11 cellular contexts compared by ENCODE assay signal in the genomic region with DNA sequence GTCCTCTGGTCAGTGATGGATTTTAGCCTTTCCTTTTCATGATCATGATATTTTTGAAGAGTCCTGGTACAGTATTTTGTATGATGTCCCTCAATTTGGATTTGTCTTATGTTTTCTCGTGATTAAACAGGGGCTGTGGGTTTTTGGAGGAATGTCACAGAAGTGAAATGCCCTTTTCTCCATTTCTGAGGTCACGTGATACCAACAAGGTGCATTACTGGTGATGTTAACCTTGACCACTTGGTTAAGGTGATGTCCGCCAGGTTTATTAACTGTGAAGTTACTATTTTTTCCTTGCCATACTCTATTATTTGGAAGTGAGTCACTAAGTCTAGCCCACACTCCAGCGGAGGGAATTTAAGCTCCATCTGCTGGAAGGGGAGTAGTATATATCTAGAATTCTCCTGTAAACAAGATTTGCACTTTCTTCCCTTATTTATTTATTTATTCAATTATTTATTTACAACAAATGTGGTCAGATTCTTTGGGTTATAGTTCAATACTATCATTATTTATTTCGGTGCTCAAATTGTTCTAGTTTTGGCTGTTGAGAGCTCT.
A peak's percentile ranks its signal among the peaks of the same experiment; 100 is the strongest.
DNase-seq lines count a peak whose midpoint lies in the region; ATAC-seq and TF ChIP-seq lines count a peak whose summit lies in the region.
"Had no signal": no experiment of that assay in that cellular context is flagged by ENCODE, and none has a peak within 500 bp of the region (broad histone marks: within the 10 kb centered on the region; RNA-seq: fewer than 3 reads in every experiment).

No MANE protein-coding gene starts in this region.

- WGBS in suprapubic skin = 75% methylated on average over 5 of the region's 5 CpGs

- CTCF ChIA-PET in MCF 10A (lab: Yijun Ruan, JAX) = interaction anchor here (0.5 to 3.5 kb wide), 14 partner anchors 21 to 1360 kb away, joined by 3 to 37 read pairs (median 3); no protein-coding TSS in a partner anchor
- CTCF ChIA-PET in activated CD8-positive, alpha-beta memory T cell treated with anti-CD3 and anti-CD28 coated beads, Interleukin-2, amount 10 ng/mL, durations not matched to agents 7 days and 5 days (lab: Charles Lee) = interaction anchor here (1.6 kb wide), 1 partner anchor 221 kb away, joined by 5 read pairs; no protein-coding TSS in a partner anchor

- no peak overlapping the region for H2AFZ ChIP-seq in fibroblast of lung (ENCODE audit: low read length)

- peak; percentile 70 for DNase-seq in MCF 10A (ENCODE audit: unreplicated experiment)
- no peak for DNase-seq in breast epithelium (ENCODE audit: low spot score in 2 of 2)
- peak; percentile 34 for DNase-seq in RPMI8226
- peak; percentile 60 to 79 for DNase-seq in fibroblast of lung (ENCODE audit: low read depth in 2 of 2)
- no peak for DNase-seq in suprapubic skin (ENCODE audit: low spot score in 2 of 2)
- DNase-seq in NCI-H1105 treated with DMSO at 0.1 percent for 48 hours (lab: John Stamatoyannopoulos, UW) = no peak
- DNase-seq in activated CD8-positive, alpha-beta memory T cell treated with anti-CD3 and anti-CD28 coated beads, Interleukin-2, amount 10 ng/mL, durations not matched to agents 7 days and 5 days = no peak
- DNase-seq: activated B cell treated with CpG ODN at 0.5 μM for 24 hours, Caco-2, islet precursor cell had no signal

- H3K4me3 ChIP-seq in breast epithelium (no peak overlapping the region), fibroblast of lung (replicated peaks in 1 of 4; ENCODE audit: control extremely low read depth in 1 of 4, insufficient read depth in 1 of 4, low read depth in 3 of 4, low read length in 4 of 4) (no peak overlapping the region), suprapubic skin (no peak overlapping the region)

- no peaks in the 10 kb centered on the region for H3K4me1 ChIP-seq in breast epithelium
- no peaks in the 10 kb centered on the region for H3K4me1 ChIP-seq in fibroblast of lung (ENCODE audit: control insufficient read depth, extremely low read depth, insufficient read depth, low read length)
- peaks cover under 1% of the 10 kb centered on the region for H3K4me1 ChIP-seq in suprapubic skin
- H3K4me1 ChIP-seq: Caco-2 had no signal

- H3K9ac ChIP-seq in fibroblast of lung (ENCODE audit: insufficient read depth, low read length) = no peak overlapping the region

- H3K36me3 Mint-ChIP-seq in MCF 10A (ENCODE audit: insufficient read depth, unreplicated experiment) = no peaks in the 10 kb centered on the region
- H3K36me3 Mint-ChIP-seq in activated CD8-positive, alpha-beta memory T cell treated with anti-CD3 and anti-CD28 coated beads, Interleukin-2, amount 10 ng/mL, durations not matched to agents 7 days and 5 days = peaks cover 15% of the 10 kb centered on the region

- H3K27me3 Mint-ChIP-seq in MCF 10A (ENCODE audit: insufficient read depth, unreplicated experiment) = peaks cover 18% of the 10 kb centered on the region
- H3K27me3 Mint-ChIP-seq in activated CD8-positive, alpha-beta memory T cell treated with anti-CD3 and anti-CD28 coated beads, Interleukin-2, amount 10 ng/mL, durations not matched to agents 7 days and 5 days = no peaks in the 10 kb centered on the region
- H3K27me3 Mint-ChIP-seq: activated B cell treated with CpG ODN at 0.5 μM for 24 hours had no signal

- intact Hi-C loops in MCF 10A (cut with micrococcal nuclease) = loop anchor here (1.0 kb wide), 2 partner anchors 221 to 279 kb away; no protein-coding TSS in a partner anchor
- intact Hi-C loops in breast epithelium (cut with DNase I; ENCODE audit: low total_unique reads) = no loop called here

- H3K4me1 Mint-ChIP-seq in MCF 10A (ENCODE audit: insufficient read depth, unreplicated experiment) = no peaks in the 10 kb centered on the region
- H3K4me1 Mint-ChIP-seq in activated CD8-positive, alpha-beta memory T cell treated with anti-CD3 and anti-CD28 coated beads, Interleukin-2, amount 10 ng/mL, durations not matched to agents 7 days and 5 days = peaks cover 58% of the 10 kb centered on the region

- H3K27ac ChIP-seq in breast epithelium = no peak overlapping the region
- no peak overlapping the region for H3K27ac ChIP-seq in fibroblast of lung (ENCODE audit: insufficient read depth, low read length)
- H3K27ac ChIP-seq in suprapubic skin = no peak overlapping the region

- no peak overlapping the region for H3K4me3 Mint-ChIP-seq in MCF 10A (ENCODE audit: unreplicated experiment)
- H3K4me3 Mint-ChIP-seq in activated CD8-positive, alpha-beta memory T cell treated with anti-CD3 and anti-CD28 coated beads, Interleukin-2, amount 10 ng/mL, durations not matched to agents 7 days and 5 days = no peak overlapping the region
- H3K4me3 Mint-ChIP-seq: activated B cell treated with CpG ODN at 0.5 μM for 24 hours had no signal

- no peak for ATAC-seq in HG03354 (IDR thresholded peaks at IDR 0.05; ENCODE audit: poor library complexity, severe bottlenecking, unreplicated experiment)
- no peak for ATAC-seq in activated CD8-positive, alpha-beta memory T cell treated with anti-CD3 and anti-CD28 coated beads, Interleukin-2, amount 10 ng/mL, durations not matched to agents 7 days and 5 days

- no peaks in the 10 kb centered on the region for H3K9me3 Mint-ChIP-seq in MCF 10A (ENCODE audit: unreplicated experiment)
- H3K9me3 Mint-ChIP-seq in activated CD8-positive, alpha-beta memory T cell treated with anti-CD3 and anti-CD28 coated beads, Interleukin-2, amount 10 ng/mL, durations not matched to agents 7 days and 5 days (ENCODE audit: low read depth) = no peaks in the 10 kb centered on the region
- H3K9me3 Mint-ChIP-seq: activated B cell treated with CpG ODN at 0.5 μM for 24 hours had no signal

- TF ChIP-seq EP300 in suprapubic skin (IDR thresholded peaks at IDR 0.05) = no peak

- no peaks in the 10 kb centered on the region for H3K27me3 ChIP-seq in breast epithelium
- H3K27me3 ChIP-seq in fibroblast of lung (ENCODE audit: control insufficient read depth, insufficient read depth, low read length) = no peaks in the 10 kb centered on the region
- H3K27me3 ChIP-seq in suprapubic skin = no peaks in the 10 kb centered on the region

- H3K4me2 ChIP-seq in fibroblast of lung (ENCODE audit: extremely low read depth, insufficient read depth, low read length) = no peak overlapping the region

- H3K9me3 ChIP-seq in breast epithelium (no peaks in the 10 kb centered on the region), fibroblast of lung (ENCODE audit: control insufficient read depth, insufficient read depth, low read depth, low read length) (no peaks in the 10 kb centered on the region), suprapubic skin (no peaks in the 10 kb centered on the region)
- H3K9me3 ChIP-seq: Caco-2 had no signal

- peak; percentile 46 for TF ChIP-seq CTCF in MCF 10A (IDR thresholded peaks at IDR 0.05; ENCODE audit: unreplicated experiment)
- peak in 1 of 3 donors; percentile 34 for TF ChIP-seq CTCF in breast epithelium (IDR thresholded peaks at IDR 0.05)
- TF ChIP-seq CTCF in fibroblast of lung (conservative IDR thresholded peaks at IDR 0.05 in 1 of 2, IDR thresholded peaks at IDR 0.05 in 1 of 2; ENCODE audit: low read depth in 1 of 2, low read length in 2 of 2) = peak; percentile 46 to 66
- peak; percentile 1 to 16 for TF ChIP-seq CTCF in suprapubic skin (IDR thresholded peaks at IDR 0.05)

- TF ChIP-seq POLR2A in breast epithelium (IDR thresholded peaks at IDR 0.05) = no peak
- no peak for TF ChIP-seq POLR2A in suprapubic skin (IDR thresholded peaks at IDR 0.05)

- no TSS peak for BruUV-seq in MCF 10A (replicated peaks; lab: Mats Ljungman, UMichigan)

- H4K20me1 ChIP-seq in fibroblast of lung (ENCODE audit: control insufficient read depth, extremely low read depth, insufficient read depth, low read length) = no peaks in the 10 kb centered on the region

- POLR2A ChIA-PET in MCF 10A (lab: Yijun Ruan, JAX) = interaction anchor here (0.6 to 1.1 kb wide), 3 partner anchors 11 to 216 kb away, joined by 3 to 4 read pairs (median 3); no protein-coding TSS in a partner anchor

- H3K79me2 ChIP-seq in fibroblast of lung (ENCODE audit: control insufficient read depth, insufficient read depth, low read length) = no peaks in the 10 kb centered on the region

- H3K27ac Mint-ChIP-seq in MCF 10A (ENCODE audit: low read depth, unreplicated experiment) = no peak overlapping the region
- no peak overlapping the region for H3K27ac Mint-ChIP-seq in activated CD8-positive, alpha-beta memory T cell treated with anti-CD3 and anti-CD28 coated beads, Interleukin-2, amount 10 ng/mL, durations not matched to agents 7 days and 5 days
- H3K27ac Mint-ChIP-seq: activated B cell treated with CpG ODN at 0.5 μM for 24 hours had no signal

- H3K36me3 ChIP-seq in breast epithelium = no peaks in the 10 kb centered on the region
- no peaks in the 10 kb centered on the region for H3K36me3 ChIP-seq in fibroblast of lung (ENCODE audit: control insufficient read depth, insufficient read depth, low read length)
- H3K36me3 ChIP-seq in suprapubic skin = no peaks in the 10 kb centered on the region

Comparison
In these comparisons a context has a peak if more than half of its experiments do, and no peak if none do; other contexts are left out.
1. DNase-seq: peak in MCF 10A (single experiment), RPMI8226 (single experiment) and fibroblast of lung (2 of 2); none in breast epithelium (0 of 2), suprapubic skin (0 of 2), NCI-H1105 treated with DMSO at 0.1 percent for 48 hours (single experiment) and activated CD8-positive, alpha-beta memory T cell treated with anti-CD3 and anti-CD28 coated beads, Interleukin-2, amount 10 ng/mL, durations not matched to agents 7 days and 5 days (single experiment).